In genomic region chrX:132414404-132414803, GRCh38 we compare ENCODE assay signal across 20 cellular contexts.
DNase-seq lines count a peak whose midpoint lies in the region; ATAC-seq, FAIRE-seq and TF ChIP-seq lines count a peak whose summit lies in the region.
"Had no signal": no experiment of that assay in that cellular context is flagged by ENCODE, and none has a peak within 500 bp of the region (broad histone marks: within the 10 kb centered on the region; RNA-seq: fewer than 3 reads in every experiment).

No MANE protein-coding gene starts in this region.

- ATAC-seq in HepG2 = no peak
- ATAC-seq: A549; CD8-positive, alpha-beta T cell had no signal

- no peak for TF ChIP-seq POLR2A in HepG2 (IDR thresholded peaks at IDR 0.05; ENCODE audit: insufficient read depth in 1 of 2, low read depth in 2 of 2, low read length in 2 of 2)

- TF ChIP-seq EP300 in HepG2 (IDR thresholded peaks at IDR 0.05; ENCODE audit: low read depth in 2 of 2, low read length in 2 of 2) (0 out of 4 replicates have a peak, but pooled peaks of 1 of the 2 experiments have one; percentile 20), HepG2 (CRISPR knock-in tag; IDR thresholded peaks at IDR 0.05; ENCODE audit: borderline replicate concordance) (no peak)

- intact Hi-C loops in Caco-2 (cut with micrococcal nuclease; ENCODE audit: unreplicated experiment) = loop anchor here (5.0 kb wide), 3 partner anchors 38 to 198 kb away; no protein-coding TSS in a partner anchor
- intact Hi-C loops in HepG2 (cut with micrococcal nuclease; ENCODE audit: unreplicated experiment) = loop anchor here (5.0 kb wide), 2 partner anchors 68 to 178 kb away; no protein-coding TSS in a partner anchor

- H3K4me1 ChIP-seq in Caco-2 (peaks cover 24% of the 10 kb centered on the region), astrocyte (ENCODE audit: insufficient read depth, low read length) (no peaks in the 10 kb centered on the region), HepG2 (ENCODE audit: insufficient read depth, low read length) (peaks cover 47% of the 10 kb centered on the region)
- H3K4me1 ChIP-seq: A549; BLaER1 treated with 17β-estradiol and CSF1 and Interleukin-3, amounts not matched to agents 10 nM and 100 nM had no signal

- POLR2A ChIA-PET in Caco-2 (lab: Charles Lee) (no interaction called here), HepG2 (lab: Yijun Ruan, JAX) (interaction anchor here (1.1 to 1.2 kb wide), 2 partner anchors 66 to 77 kb away, joined by 3 to 10 read pairs; no protein-coding TSS in a partner anchor)

- DNase-seq in Caco-2 (no peak), astrocyte (ENCODE audit: low read depth) (no peak), HepG2 (ENCODE audit: low spot score) (peak; percentile 28), frontal cortex (ENCODE audit: low spot score in 2 of 2) (no peak), H7 (no peak)
- DNase-seq: AML-193; CD4-positive, alpha-beta T cell; CD8-positive, alpha-beta T cell; DMS 273 treated with DMSO at 0.1 percent for 48 hours; DMS153; DMS79 treated with DMSO at 0.1 percent for 48 hours; GF-D8 had no signal

- no peaks in the 10 kb centered on the region for H3K9me3 ChIP-seq in Caco-2
- no peaks in the 10 kb centered on the region for H3K9me3 ChIP-seq in astrocyte (ENCODE audit: insufficient read depth, low read depth, low read length)
- no peaks in the 10 kb centered on the region for H3K9me3 ChIP-seq in HepG2 (ENCODE audit: low read length)
- H3K9me3 ChIP-seq: A549 had no signal

- no peak for TF ChIP-seq RAD21 in HepG2 (CRISPR knock-in tag; IDR thresholded peaks at IDR 0.05)

- no peak overlapping the region for H3K27ac ChIP-seq in astrocyte (ENCODE audit: low read depth, low read length)
- H3K27ac ChIP-seq in HepG2 (ENCODE audit: extremely low read length, insufficient read depth, low read length) = peak overlapping the region; percentile 36
- H3K27ac ChIP-seq: 22Rv1; A549; BLaER1 treated with 17β-estradiol and CSF1 and Interleukin-3, amounts not matched to agents 10 nM and 100 nM; C4-2B had no signal

- CTCF ChIA-PET in Caco-2 (lab: Charles Lee) = no interaction called here
- CTCF ChIA-PET in HepG2 (lab: Yijun Ruan, JAX; ENCODE audit: low intra/inter-chr PET ratio, low total read pairs) = no interaction called here

- H3K4me3 Mint-ChIP-seq in Caco-2 (ENCODE audit: unreplicated experiment) (no peak overlapping the region), astrocyte (ENCODE audit: unreplicated experiment) (no peak overlapping the region)
- H3K4me3 Mint-ChIP-seq: B cell; CD4-positive, alpha-beta T cell; CD8-positive, alpha-beta T cell had no signal

- H3K4me1 Mint-ChIP-seq in Caco-2 (ENCODE audit: low read depth, unreplicated experiment) (peaks cover 7% of the 10 kb centered on the region), astrocyte (ENCODE audit: low read depth, unreplicated experiment) (peaks cover 5% of the 10 kb centered on the region)

- FAIRE-seq in astrocyte (lab: Jason Lieb, UNC) (peak; percentile 34), HepG2 (lab: Jason Lieb, UNC) (no peak), frontal cortex (lab: Jason Lieb, UNC) (no peak)
- FAIRE-seq: G401.6, GM12891, GM19239 had no signal

- H3K4me3 ChIP-seq in Caco-2 (ENCODE audit: low read depth, low read length) (no peak overlapping the region), astrocyte (ENCODE audit: insufficient read depth, low read depth, low read length) (no peak overlapping the region), HepG2 (replicated peaks in 1 of 3; ENCODE audit: insufficient read depth in 1 of 3, low read depth in 2 of 3, low read length in 3 of 3) (no peak overlapping the region), H7 (ENCODE audit: insufficient read depth, low read depth, low read length) (no peak overlapping the region)
- H3K4me3 ChIP-seq: A549; BLaER1 treated with 17β-estradiol and CSF1 and Interleukin-3, amounts not matched to agents 10 nM and 100 nM had no signal

- H3K9me3 Mint-ChIP-seq in Caco-2 (ENCODE audit: unreplicated experiment) (no peaks in the 10 kb centered on the region), astrocyte (ENCODE audit: unreplicated experiment) (no peaks in the 10 kb centered on the region)
- H3K9me3 Mint-ChIP-seq: CD4-positive, alpha-beta T cell; CD8-positive, alpha-beta T cell had no signal

- TF ChIP-seq CTCF in Caco-2 (IDR thresholded peaks at IDR 0.05; ENCODE audit: insufficient read depth in 1 of 2, low read depth in 1 of 2, low read length in 1 of 2, severe bottlenecking in 1 of 2, unreplicated experiment in 1 of 2) = no peak
- no peak for TF ChIP-seq CTCF in astrocyte (IDR thresholded peaks at IDR 0.05; ENCODE audit: insufficient read depth, low read depth, low read length)
- no peak for TF ChIP-seq CTCF in HepG2 (CRISPR knock-in tag; IDR thresholded peaks at IDR 0.05)

- H3K4me2 ChIP-seq in astrocyte (ENCODE audit: low read length) (no peak overlapping the region), HepG2 (ENCODE audit: low read depth, low read length) (peak overlapping the region; percentile 23; the same call in 1 of the 2 replicates)
- H3K4me2 ChIP-seq: A549; BLaER1 treated with 17β-estradiol and CSF1 and Interleukin-3, amounts not matched to agents 10 nM and 100 nM had no signal

- in situ Hi-C loops in HepG2 (cut with HindIII; ENCODE audit: extremely low pct_ligation_motif_present, low pct_unique_long_range_greater_than_20kb) = loop anchor here (10.0 kb wide), 1 partner anchor 70 kb away; the partner anchor contains the start of gene MBNL3

- no peaks in the 10 kb centered on the region for H3K36me3 ChIP-seq in Caco-2 (ENCODE audit: control insufficient read depth, insufficient read depth, low read length)
- H3K36me3 ChIP-seq in astrocyte (ENCODE audit: insufficient read depth, low read length) = no peaks in the 10 kb centered on the region
- H3K36me3 ChIP-seq in HepG2 (replicated peaks in 1 of 2; ENCODE audit: control insufficient read depth in 1 of 2, insufficient read depth in 2 of 2, low read length in 2 of 2) = no peaks in the 10 kb centered on the region
- no peaks in the 10 kb centered on the region for H3K36me3 ChIP-seq in H7 (replicated peaks; ENCODE audit: control insufficient read depth, insufficient read depth, low read length)

- H3K27me3 ChIP-seq in Caco-2 (replicated peaks; ENCODE audit: control insufficient read depth, insufficient read depth, low read length) = no peaks in the 10 kb centered on the region
- H3K27me3 ChIP-seq in astrocyte (ENCODE audit: insufficient read depth, low read length) = no peaks in the 10 kb centered on the region
- H3K27me3 ChIP-seq in HepG2 (ENCODE audit: control insufficient read depth in 1 of 2, insufficient read depth in 2 of 2, low read length in 2 of 2) = no peaks in the 10 kb centered on the region
- H3K27me3 ChIP-seq in H7 (ENCODE audit: control insufficient read depth, insufficient read depth, low read length) = peaks cover 19% of the 10 kb centered on the region

- no peak overlapping the region for H2AFZ ChIP-seq in astrocyte (ENCODE audit: low read depth, low read length)
- no peak overlapping the region for H2AFZ ChIP-seq in HepG2 (ENCODE audit: low read length)

- H3K27ac Mint-ChIP-seq in Caco-2 (ENCODE audit: unreplicated experiment) (peak overlapping the region; percentile 53), astrocyte (ENCODE audit: unreplicated experiment) (no peak overlapping the region)
- H3K27ac Mint-ChIP-seq: B cell; CD4-positive, alpha-beta T cell; CD8-positive, alpha-beta T cell had no signal

- BruUV-seq in Caco-2 (replicated peaks; lab: Mats Ljungman, UMichigan) = no TSS peak
- BruUV-seq in HepG2 (replicated peaks; lab: Mats Ljungman, UMichigan) = no TSS peak

- H3K9ac ChIP-seq in astrocyte (ENCODE audit: low read length) = no peak overlapping the region
- H3K9ac ChIP-seq in HepG2 (ENCODE audit: insufficient read depth, low read depth, low read length) = no peak overlapping the region
- H3K9ac ChIP-seq: BLaER1 treated with 17β-estradiol and CSF1 and Interleukin-3, amounts not matched to agents 10 nM and 100 nM had no signal

- peaks cover 26% of the 10 kb centered on the region for H3K36me3 Mint-ChIP-seq in Caco-2 (ENCODE audit: insufficient read depth, unreplicated experiment)
- no peaks in the 10 kb centered on the region for H3K36me3 Mint-ChIP-seq in astrocyte (ENCODE audit: low read depth, unreplicated experiment)
- H3K36me3 Mint-ChIP-seq: CD8-positive, alpha-beta T cell had no signal

- WGBS in HepG2 (ENCODE audit: low lambda C conversion rate) = 42% methylated on average over 2 of the region's 2 CpGs

- H3K27me3 Mint-ChIP-seq in Caco-2 (ENCODE audit: insufficient read depth, unreplicated experiment) (no peaks in the 10 kb centered on the region), astrocyte (ENCODE audit: low read depth, unreplicated experiment) (no peaks in the 10 kb centered on the region)
- H3K27me3 Mint-ChIP-seq: B cell; CD4-positive, alpha-beta T cell had no signal

- H4K20me1 ChIP-seq in astrocyte (ENCODE audit: insufficient read depth, low read length) = no peaks in the 10 kb centered on the region
- peaks cover 2% of the 10 kb centered on the region; the same call in 1 of the 2 replicates for H4K20me1 ChIP-seq in HepG2 (ENCODE audit: insufficient read depth, low read length)

- no peaks in the 10 kb centered on the region for H3K79me2 ChIP-seq in astrocyte (ENCODE audit: insufficient read depth, low read length)
- H3K79me2 ChIP-seq in HepG2 (ENCODE audit: insufficient read depth, low read length) = peaks cover 54% of the 10 kb centered on the region

TF ChIP-seq in HepG2, 621 proteins besides CTCF, POLR2A, EP300 and RAD21:
- TF ChIP-seq RFX3 (CRISPR knock-in tag; IDR thresholded peaks at IDR 0.05) (no peak), SOX13 (IDR thresholded peaks at IDR 0.05) (no peak), SOX13 (CRISPR knock-in tag; conservative IDR thresholded peaks at IDR 0.05 in 1 of 2, IDR thresholded peaks at IDR 0.05 in 1 of 2) (peak in 1 of 2 experiments; percentile 69; a peak in 1 of 4 replicates), ZNF652 (CRISPR knock-in tag; IDR thresholded peaks at IDR 0.05; ENCODE audit: borderline replicate concordance, low read depth) (no peak), SOX5 (CRISPR knock-in tag; IDR thresholded peaks at IDR 0.05; ENCODE audit: borderline replicate concordance) (peak; percentile 52; the same call in 1 of the 2 replicates)
TF ChIP-seq in HepG2: peak in this region for 2.
